In the genomic region with DNA sequence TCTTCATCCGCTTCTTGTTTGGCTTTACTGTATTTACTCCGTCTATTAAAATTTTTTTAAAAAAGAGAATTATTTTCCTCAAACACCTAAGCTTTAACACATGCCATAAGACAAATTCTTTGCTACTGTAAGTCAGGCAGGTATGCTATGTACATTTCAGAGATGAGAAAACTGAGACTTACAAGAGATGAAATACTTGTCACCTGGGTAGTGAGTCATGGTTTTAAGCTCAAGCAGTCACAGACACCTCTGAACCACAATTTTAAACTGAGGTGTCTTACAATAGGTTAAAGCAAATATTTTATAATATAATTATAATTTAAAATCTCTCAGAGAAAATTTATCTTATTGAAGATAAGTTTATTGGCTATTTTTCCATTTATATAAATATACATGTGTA, we compare ENCODE assay signal across 4 cellular contexts.
"Had no signal": no experiment of that assay in that cellular context is flagged by ENCODE, and none has a peak within 500 bp of the region (broad histone marks: within the 10 kb centered on the region; RNA-seq: fewer than 3 reads in every experiment).

No MANE protein-coding gene starts in this region.

- H3K27ac Mint-ChIP-seq: GM23338, H9 had no signal

- H3K4me3 Mint-ChIP-seq: GM23338, H9 had no signal

- H3K4me2 ChIP-seq: GM23338 had no signal

- DNase-seq: H9, HCEC 1CT, IMR-90 had no signal

- H3K4me3 ChIP-seq: GM23338 had no signal

- H2AFZ ChIP-seq: GM23338 had no signal

- ATAC-seq: GM23338 had no signal
